In genomic region chr16:87056083-87056482, GRCh38 we compare ENCODE assay signal across 15 cellular contexts.
A peak's percentile ranks its signal among the peaks of the same experiment; 100 is the strongest.
DNase-seq lines count a peak whose midpoint lies in the region; ATAC-seq and TF ChIP-seq lines count a peak whose summit lies in the region.
"Had no signal": no experiment of that assay in that cellular context is flagged by ENCODE, and none has a peak within 500 bp of the region (broad histone marks: within the 10 kb centered on the region; RNA-seq: fewer than 3 reads in every experiment).

No MANE protein-coding gene starts in this region.

- no peaks in the 10 kb centered on the region for H3K36me3 ChIP-seq in BJ (ENCODE audit: control insufficient read depth, insufficient read depth, low read length)
- no peaks in the 10 kb centered on the region for H3K36me3 ChIP-seq in GM23338 (ENCODE audit: insufficient read depth)
- no peaks in the 10 kb centered on the region for H3K36me3 ChIP-seq in adrenal gland (replicated peaks in 1 of 2)
- H3K36me3 ChIP-seq: left lung, pancreas had no signal

- H3K4me1 Mint-ChIP-seq in nephron: peaks cover 31% of the 10 kb centered on the region
- peaks cover 5% of the 10 kb centered on the region for H3K4me1 Mint-ChIP-seq in GM23338
- H3K4me1 Mint-ChIP-seq: stimulated activated naive B cell treated with anti-CD40 and anti-IgM and Interleukin-4, amounts not matched to agents 10 μg/mL and 1 μg/mL and 100 μg/mL, for 72 hours had no signal

- ATAC-seq in GM23338: no peak
- ATAC-seq: CD8-positive, alpha-beta T cell; left lung; pancreas; stimulated activated naive B cell treated with anti-CD40 and anti-IgM and Interleukin-4, amounts not matched to agents 10 μg/mL and 1 μg/mL and 100 μg/mL, for 72 hours; WTC11 had no signal

- H2AFZ ChIP-seq in GM23338: no peak overlapping the region

- intact Hi-C loops in adrenal gland (cut with DNase I): loop anchor here in 1 of 2 donors (5.0 kb wide), 1 partner anchor 484 kb away; no protein-coding TSS in a partner anchor

- CTCF ChIA-PET in BJ (lab: Yijun Ruan, JAX): interaction anchor here (1.1 to 2.1 kb wide), 3 partner anchors 8 to 492 kb away, joined by 4 to 16 read pairs (median 4); no protein-coding TSS in a partner anchor

- 40 to 69% (median 65%) methylated on average over 1 to 4 of the region's 4 CpGs for WGBS in adrenal gland, 4 donors

- H3K27ac ChIP-seq in GM23338 (ENCODE audit: low read depth) (no peak overlapping the region), adrenal gland (no peak overlapping the region)
- H3K27ac ChIP-seq: left lung, pancreas had no signal

- H3F3A ChIP-seq in GM23338 (replicated peaks; ENCODE audit: low read depth): no peaks in the 10 kb centered on the region

- H3K4me3 ChIP-seq in BJ (ENCODE audit: low read depth, low read length) (no peak overlapping the region), NB4 (ENCODE audit: low read depth, low read length) (no peak overlapping the region), epithelial cell of proximal tubule (ENCODE audit: low read depth, low read length) (no peak overlapping the region), GM23338 (no peak overlapping the region), adrenal gland (no peak overlapping the region)
- H3K4me3 ChIP-seq: left lung, pancreas had no signal

- H3K27ac Mint-ChIP-seq in nephron: peak overlapping the region in 2 of 3 experiments; percentile 45 to 58
- no peak overlapping the region for H3K27ac Mint-ChIP-seq in GM23338
- H3K27ac Mint-ChIP-seq: CD8-positive, alpha-beta T cell; stimulated activated naive B cell treated with anti-CD40 and anti-IgM and Interleukin-4, amounts not matched to agents 10 μg/mL and 1 μg/mL and 100 μg/mL, for 72 hours; WTC11 had no signal

- H3K9me3 ChIP-seq in adrenal gland (replicated peaks in 1 of 3): no peaks in the 10 kb centered on the region
- H3K9me3 ChIP-seq: pancreas had no signal

- H3K9me2 ChIP-seq in GM23338 (ENCODE audit: insufficient read depth): no peaks in the 10 kb centered on the region

- H3K79me2 ChIP-seq in GM23338 (replicated peaks; ENCODE audit: insufficient read depth): no peaks in the 10 kb centered on the region

- H4K20me1 ChIP-seq in GM23338 (replicated peaks; ENCODE audit: insufficient read depth): no peaks in the 10 kb centered on the region

- no peak for TF ChIP-seq POLR2A in NB4 (IDR thresholded peaks at IDR 0.05; ENCODE audit: extremely low read depth, insufficient read length)
- TF ChIP-seq POLR2A in adrenal gland (IDR thresholded peaks at IDR 0.05): no peak

- H3K36me3 Mint-ChIP-seq in nephron (ENCODE audit: low read depth) (peaks cover 4% of the 10 kb centered on the region), GM23338 (ENCODE audit: low read depth) (peaks cover 3% of the 10 kb centered on the region; the same call in 1 of the 3 replicates)
- H3K36me3 Mint-ChIP-seq: CD8-positive, alpha-beta T cell; stimulated activated naive B cell treated with anti-CD40 and anti-IgM and Interleukin-4, amounts not matched to agents 10 μg/mL and 1 μg/mL and 100 μg/mL, for 72 hours had no signal

- no peaks in the 10 kb centered on the region for H3K4me1 ChIP-seq in GM23338 (ENCODE audit: insufficient read depth)
- H3K4me1 ChIP-seq in adrenal gland (replicated peaks in 1 of 2): no peaks in the 10 kb centered on the region
- H3K4me1 ChIP-seq: pancreas had no signal

- H3K9me3 Mint-ChIP-seq in nephron: peaks cover 10% of the 10 kb centered on the region
- H3K9me3 Mint-ChIP-seq in GM23338: peaks cover 14% of the 10 kb centered on the region

- peak; percentile 37 for TF ChIP-seq CTCF in BJ (IDR thresholded peaks at IDR 0.05; ENCODE audit: insufficient read depth, low read depth, low read length)
- peak; percentile 5 for TF ChIP-seq CTCF in NB4 (IDR thresholded peaks at IDR 0.05; ENCODE audit: low read depth, low read length)
- TF ChIP-seq CTCF in epithelial cell of proximal tubule (conservative IDR thresholded peaks at IDR 0.05; ENCODE audit: low read depth, low read length): peak; percentile 38
- TF ChIP-seq CTCF in nephron (IDR thresholded peaks at IDR 0.05; ENCODE audit: unreplicated experiment in 3 of 3): peak in 2 of 3 experiments; percentile 29 to 34
- peak in 1 of 2 experiments; percentile 39; a peak in 2 of 4 replicates for TF ChIP-seq CTCF in GM23338 (conservative IDR thresholded peaks at IDR 0.05; ENCODE audit: low read depth in 2 of 2)
- no peak for TF ChIP-seq CTCF in adrenal gland (IDR thresholded peaks at IDR 0.05)

- no peak overlapping the region for H3K4me2 ChIP-seq in GM23338

- H3K27me3 Mint-ChIP-seq in nephron (ENCODE audit: low read depth): peaks cover 58% of the 10 kb centered on the region
- peaks cover 6% of the 10 kb centered on the region for H3K27me3 Mint-ChIP-seq in GM23338 (ENCODE audit: insufficient read depth, low read depth, poor library complexity)

- DNase-seq in BJ (ENCODE audit: low read depth) (no peak), NB4 (ENCODE audit: low read depth) (no peak), epithelial cell of proximal tubule (ENCODE audit: low read depth) (no peak), medulla oblongata (ENCODE audit: extremely low spot score) (no peak), GM23338 (ENCODE audit: low spot score) (no peak), adrenal gland (no peak), foreskin melanocyte (no peak)
- DNase-seq: CD8-positive, alpha-beta T cell; left lung; NCI-H526 treated with DMSO at 0.1 percent for 48 hours; pancreas; stimulated activated CD4-positive, alpha-beta T cell treated with anti-CD3 and anti-CD28 coated beads, Interleukin-2, amount 100 ng/mL, for 24 hours; stimulated activated naive B cell treated with anti-CD40 and anti-IgM and Interleukin-4, amounts not matched to agents 10 μg/mL and 1 μg/mL and 100 μg/mL, for 72 hours had no signal

- H3K27me3 ChIP-seq in BJ (ENCODE audit: control insufficient read depth, insufficient read depth, low read length): peaks cover 7% of the 10 kb centered on the region
- H3K27me3 ChIP-seq in GM23338 (ENCODE audit: insufficient read depth): no peaks in the 10 kb centered on the region
- H3K27me3 ChIP-seq in adrenal gland: peaks cover 7% of the 10 kb centered on the region
- H3K27me3 ChIP-seq: pancreas had no signal

- POLR2A ChIA-PET in BJ (lab: Charles Lee): no interaction called here

- H3K4me3 Mint-ChIP-seq in nephron: no peak overlapping the region
- no peak overlapping the region for H3K4me3 Mint-ChIP-seq in GM23338
- H3K4me3 Mint-ChIP-seq: CD8-positive, alpha-beta T cell; stimulated activated naive B cell treated with anti-CD40 and anti-IgM and Interleukin-4, amounts not matched to agents 10 μg/mL and 1 μg/mL and 100 μg/mL, for 72 hours; WTC11 had no signal

TF ChIP-seq in GM23338, 12 proteins besides CTCF, POLR2A, EP300 and RAD21 (continues in another document):
- TF ChIP-seq EZH2 (IDR thresholded peaks at IDR 0.05; ENCODE audit: low read depth, unreplicated experiment): no peak
- TF ChIP-seq POLR2AphosphoS5 (IDR thresholded peaks at IDR 0.05; ENCODE audit: low read depth): no peak
- no peak for TF ChIP-seq REST (IDR thresholded peaks at IDR 0.05; ENCODE audit: unreplicated experiment)
- no peak for TF ChIP-seq JUNB (IDR thresholded peaks at IDR 0.05; ENCODE audit: unreplicated experiment)
- TF ChIP-seq NANOG (IDR thresholded peaks at IDR 0.05; ENCODE audit: borderline replicate concordance): no peak
- TF ChIP-seq ZNF114 (CRISPR knock-in tag; IDR thresholded peaks at IDR 0.05): no peak
- TF ChIP-seq, protein P1, sequence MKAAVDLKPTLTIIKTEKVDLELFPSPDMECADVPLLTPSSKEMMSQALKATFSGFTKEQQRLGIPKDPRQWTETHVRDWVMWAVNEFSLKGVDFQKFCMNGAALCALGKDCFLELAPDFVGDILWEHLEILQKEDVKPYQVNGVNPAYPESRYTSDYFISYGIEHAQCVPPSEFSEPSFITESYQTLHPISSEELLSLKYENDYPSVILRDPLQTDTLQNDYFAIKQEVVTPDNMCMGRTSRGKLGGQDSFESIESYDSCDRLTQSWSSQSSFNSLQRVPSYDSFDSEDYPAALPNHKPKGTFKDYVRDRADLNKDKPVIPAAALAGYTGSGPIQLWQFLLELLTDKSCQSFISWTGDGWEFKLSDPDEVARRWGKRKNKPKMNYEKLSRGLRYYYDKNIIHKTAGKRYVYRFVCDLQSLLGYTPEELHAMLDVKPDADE (IDR thresholded peaks at IDR 0.05): no peak

Comparison
In these comparisons a context has a peak if more than half of its experiments do, and no peak if none do; other contexts are left out.
1. CTCF ChIP-seq: peak in BJ (single experiment), NB4 (single experiment), epithelial cell of proximal tubule (single experiment) and nephron (2 of 3); none in adrenal gland (0 of 6).